Comparison of ENCODE assay signal across 16 cellular contexts in genomic region chrX:47877327-47877726, GRCh38. TPM values are rescaled to one million over a fixed set of nuclear protein-coding genes. Genes with fewer than 3 reads are reported as not detected.
DNase-seq lines count a peak whose midpoint lies in the region; ATAC-seq, FAIRE-seq and TF ChIP-seq lines count a peak whose summit lies in the region.
"Had no signal": no experiment of that assay in that cellular context is flagged by ENCODE, and none has a peak within 500 bp of the region (broad histone marks: within the 10 kb centered on the region; RNA-seq: fewer than 3 reads in every experiment).

No MANE protein-coding gene starts in this region.

- H3K23ac ChIP-seq in H9 (ENCODE audit: insufficient read length, low read depth, low read length): no peak overlapping the region

- no peak overlapping the region for H4K91ac ChIP-seq in H9 (ENCODE audit: insufficient read length, low read depth, low read length)

- no peak overlapping the region for H2BK12ac ChIP-seq in H9 (ENCODE audit: insufficient read length, low read depth, low read length)

- no peak overlapping the region for H2BK120ac ChIP-seq in H9 (ENCODE audit: low read depth, low read length, poor library complexity, severe bottlenecking)

- no peak overlapping the region for H2BK15ac ChIP-seq in H9 (ENCODE audit: low read depth, low read length)

- DNase-seq in GM18507 (ENCODE audit: extremely low spot score, insufficient read length, low read depth) (no peak), RPMI8226 (peak; percentile 78), H9 (no peak)
- DNase-seq: CD8-positive, alpha-beta T cell; NCI-H1092; NCI-H1694; NCI-H748 treated with DMSO at 0.1 percent for 48 hours; Peyer's patch; SHP77 had no signal

- H3K9ac ChIP-seq in skeletal muscle satellite cell (ENCODE audit: low read depth, low read length) (no peak overlapping the region), H9 (ENCODE audit: extremely low read depth, insufficient read length, low read length) (no peak overlapping the region)

- H3K27ac ChIP-seq in H9 (ENCODE audit: insufficient read length, low read depth, low read length): no peak overlapping the region
- H3K27ac ChIP-seq: Peyer's patch had no signal

- H3K36me3 Mint-ChIP-seq in H9 (ENCODE audit: insufficient read depth in 1 of 3, low read depth in 3 of 3): peaks cover 44 to 73% (median 64%) of the 10 kb centered on the region in 3 experiments

- TF ChIP-seq CTCF in H9 (conservative IDR thresholded peaks at IDR 0.05): no peak

- no peak overlapping the region for H3K56ac ChIP-seq in H9 (ENCODE audit: insufficient read length, low read depth, low read length)

- H3K36me3 ChIP-seq in skeletal muscle satellite cell (ENCODE audit: insufficient read depth, low read length): peaks cover 6% of the 10 kb centered on the region
- H3K36me3 ChIP-seq: Peyer's patch had no signal

- H3K4me3 Mint-ChIP-seq in H9: no peak overlapping the region
- H3K4me3 Mint-ChIP-seq: CD8-positive, alpha-beta T cell had no signal

- peak overlapping the region; percentile 49 for H3K4me3 ChIP-seq in skeletal muscle satellite cell (ENCODE audit: low read length)

- FAIRE-seq in GM18507 (lab: Jason Lieb, UNC): peak; percentile 77
- FAIRE-seq: H54 had no signal

- H2AK5ac ChIP-seq in H9 (ENCODE audit: insufficient read length, low read length): no peak overlapping the region

- no peak overlapping the region for H3T11ph ChIP-seq in H9 (ENCODE audit: low read length)

- no peaks in the 10 kb centered on the region for H3K79me1 ChIP-seq in H9 (ENCODE audit: insufficient read depth, low read depth, low read length, poor library complexity, severe bottlenecking)

- ATAC-seq in GM21381 (IDR thresholded peaks at IDR 0.05; ENCODE audit: unreplicated experiment) (peak; percentile 77), HG03097 (IDR thresholded peaks at IDR 0.05; ENCODE audit: low FRiP score, unreplicated experiment) (no peak), HG02759 (IDR thresholded peaks at IDR 0.05; ENCODE audit: unreplicated experiment) (no peak)
- ATAC-seq: CD8-positive, alpha-beta T cell; SK-N-SH treated with all-trans-retinoic acid at 6 μM for 48 hours had no signal

- H3K4ac ChIP-seq in H9 (ENCODE audit: low read depth, low read length): no peak overlapping the region

- no peaks in the 10 kb centered on the region for H3K9me3 ChIP-seq in skeletal muscle satellite cell (replicated peaks; ENCODE audit: low read length)
- H3K9me3 ChIP-seq in H9 (ENCODE audit: control insufficient read depth, low read depth, low read length): peaks cover 71% of the 10 kb centered on the region

- H2BK5ac ChIP-seq in H9 (ENCODE audit: insufficient read length, low read length): no peak overlapping the region

- no CpG with 5 or more reads among the region's 6 CpGs for WGBS in H9 (ENCODE audit: extremely low coverage, insufficient read length, low lambda C conversion rate)

- H3K9me3 Mint-ChIP-seq in H9: peaks cover 84 to 89% of the 10 kb centered on the region in 2 experiments

- H3K27me3 ChIP-seq in skeletal muscle satellite cell (ENCODE audit: control insufficient read depth, insufficient read depth, low read length) (no peaks in the 10 kb centered on the region), H9 (ENCODE audit: insufficient read depth, low read length) (no peaks in the 10 kb centered on the region)
- H3K27me3 ChIP-seq: Peyer's patch had no signal

- no peaks in the 10 kb centered on the region; the same call in 1 of the 2 replicates for H3K79me2 ChIP-seq in H9 (ENCODE audit: insufficient read depth, low read length)

- H4K20me1 ChIP-seq in H9 (ENCODE audit: control insufficient read depth, insufficient read depth, insufficient read length): no peaks in the 10 kb centered on the region

- no peak overlapping the region for H2BK20ac ChIP-seq in H9 (ENCODE audit: low read depth, low read length, poor library complexity, severe bottlenecking)

- no peak overlapping the region for H4K8ac ChIP-seq in H9 (replicated peaks; ENCODE audit: insufficient read length, low read depth, low read length)

- no peak overlapping the region for H3K14ac ChIP-seq in H9 (ENCODE audit: insufficient read depth, low read length)

- no peak overlapping the region for H3K18ac ChIP-seq in H9 (ENCODE audit: insufficient read length, low read depth, low read length)

- H4K5ac ChIP-seq in H9 (ENCODE audit: insufficient read length, low read depth, low read length): no peak overlapping the region

- H3K4me1 Mint-ChIP-seq in H9: peaks cover 5 to 6% of the 10 kb centered on the region in 2 experiments

- no peaks in the 10 kb centered on the region for H3K23me2 ChIP-seq in H9 (ENCODE audit: insufficient read length, low read depth, low read length, poor library complexity, severe bottlenecking)

- H3K27me3 Mint-ChIP-seq in H9 (ENCODE audit: low read depth): no peaks in the 10 kb centered on the region; the same call in 1 of the 2 replicates
- H3K27me3 Mint-ChIP-seq: IgD-negative memory B cell had no signal

- peaks cover 4% of the 10 kb centered on the region for H3K4me1 ChIP-seq in skeletal muscle satellite cell (ENCODE audit: control insufficient read depth, insufficient read depth, low read length)
- no peaks in the 10 kb centered on the region for H3K4me1 ChIP-seq in H9 (ENCODE audit: insufficient read depth, low read length)
- H3K4me1 ChIP-seq: Peyer's patch had no signal

- no peak overlapping the region for H3K27ac Mint-ChIP-seq in H9
- H3K27ac Mint-ChIP-seq: CD8-positive, alpha-beta T cell; IgD-negative memory B cell had no signal

- H3K4me2 ChIP-seq in skeletal muscle satellite cell (ENCODE audit: low read length) (peak overlapping the region; percentile 76), H9 (ENCODE audit: insufficient read depth, insufficient read length, low read length) (no peak overlapping the region)

- H2AFZ ChIP-seq in H9 (ENCODE audit: low read length): no peak overlapping the region

RNA-seq across cellular contexts. Expression of gene ZNF81, which starts 40.6 kb away (rescaled TPM):
- total RNA-seq in skeletal muscle satellite cell (2012; rRNA removed): 5.7 and 5.8 TPM in 2 replicates
- 8.9 and 11.0 TPM in 2 replicates for total RNA-seq in H9 (2021)
